In genomic region chr21:33813832-33814231, GRCh38 we compare ENCODE assay signal across 31 cellular contexts.
"Had no signal": no experiment of that assay in that cellular context is flagged by ENCODE, and none has a peak within 500 bp of the region (broad histone marks: within the 10 kb centered on the region; RNA-seq: fewer than 3 reads in every experiment).

No MANE protein-coding gene starts in this region.

- H3K4me2 ChIP-seq: smooth muscle cell had no signal

- H3K27me3 ChIP-seq: left lung, pancreas, sigmoid colon, testis, tibial nerve, uterus had no signal

- H3K36me3 ChIP-seq: prostate gland, uterus had no signal

- H3K4me1 ChIP-seq: pancreas, prostate gland, uterus had no signal

- H3K9me3 ChIP-seq: left lung, lower lobe of right lung, pancreas, prostate gland, sigmoid colon, testis, tibial nerve, uterus had no signal

- H3K27ac ChIP-seq: left lung, lower lobe of right lung, pancreas, prostate gland, sigmoid colon, testis, uterus had no signal

- H3K36me3 Mint-ChIP-seq: immature natural killer cell; naive B cell; natural killer cell; stimulated activated memory B cell treated with anti-CD40 and anti-IgM and Interleukin-4, amounts not matched to agents 10 μg/mL and 1 μg/mL and 100 μg/mL, for 72 hours had no signal

- H3K9me3 Mint-ChIP-seq: immature natural killer cell; mesothelial cell of epicardium; naive B cell; natural killer cell; nephron progenitor cell; stimulated activated memory B cell treated with anti-CD40 and anti-IgM and Interleukin-4, amounts not matched to agents 10 μg/mL and 1 μg/mL and 100 μg/mL, for 72 hours; stimulated activated naive CD8-positive, alpha-beta T cell treated with anti-CD3 and anti-CD28 coated beads, Interleukin-15, amount 100 ng/mL, for 72 hours; type B pancreatic cell had no signal

- H3K27ac Mint-ChIP-seq: immature natural killer cell; mesothelial cell of epicardium; natural killer cell; stimulated activated memory B cell treated with anti-CD40 and anti-IgM and Interleukin-4, amounts not matched to agents 10 μg/mL and 1 μg/mL and 100 μg/mL, for 72 hours; type B pancreatic cell had no signal

- H3K4me1 Mint-ChIP-seq: immature natural killer cell; naive B cell; natural killer cell; stimulated activated memory B cell treated with anti-CD40 and anti-IgM and Interleukin-4, amounts not matched to agents 10 μg/mL and 1 μg/mL and 100 μg/mL, for 72 hours; stimulated activated naive CD8-positive, alpha-beta T cell treated with anti-CD3 and anti-CD28 coated beads, Interleukin-15, amount 100 ng/mL, for 72 hours had no signal

- DNase-seq: hypothalamus; immature natural killer cell; kidney; left colon; left lung; lower lobe of right lung; mammary epithelial cell; mesenchymal stem cell; naive B cell; natural killer cell; nephron progenitor cell; nucleus accumbens; pancreas; posterior cingulate gyrus; retina; right cardiac atrium; sigmoid colon; stimulated activated CD4-positive, alpha-beta T cell treated with anti-CD3 and anti-CD28 coated beads, Interleukin-1b, Interleukin-23, amount 100 ng/mL, for 48 hours; stimulated activated CD4-positive, alpha-beta T cell treated with anti-CD3 and anti-CD28 coated beads, Interleukin-2, amount 100 ng/mL, for 48 hours; stimulated activated CD4-positive, alpha-beta T cell treated with anti-CD3 and anti-CD28 coated beads, Interleukin-4, amount 100 ng/mL, for 4 hours; stimulated activated CD8-positive, alpha-beta memory T cell treated with anti-CD3 and anti-CD28 coated beads, Interleukin-4, amount 100 ng/mL, for 48 hours; stimulated activated naive CD4-positive, alpha-beta T cell treated with Interleukin-2 at 50 U/mL for 16 hours; stimulated activated naive CD8-positive, alpha-beta T cell treated with anti-CD3 and anti-CD28 coated beads, Interleukin-15, amount 100 ng/mL, for 72 hours; testis; uterus had no signal

- H3K27me3 Mint-ChIP-seq: stimulated activated naive CD8-positive, alpha-beta T cell treated with anti-CD3 and anti-CD28 coated beads, Interleukin-15, amount 100 ng/mL, for 72 hours; type B pancreatic cell had no signal

- H3K4me3 ChIP-seq: left lung, lower lobe of right lung, pancreas, prostate gland, sigmoid colon, smooth muscle cell, testis, tibial nerve, uterus had no signal

- ATAC-seq: left colon; left lung; lower lobe of right lung; natural killer cell; pancreas; right cardiac atrium; stimulated activated memory B cell treated with anti-CD40 and anti-IgM and Interleukin-4, amounts not matched to agents 10 μg/mL and 1 μg/mL and 100 μg/mL, for 72 hours; stimulated activated naive CD8-positive, alpha-beta T cell treated with anti-CD3 and anti-CD28 coated beads, Interleukin-15, amount 100 ng/mL, for 72 hours had no signal

- H3K4me3 Mint-ChIP-seq: immature natural killer cell; mesothelial cell of epicardium; natural killer cell; nephron progenitor cell; stimulated activated memory B cell treated with anti-CD40 and anti-IgM and Interleukin-4, amounts not matched to agents 10 μg/mL and 1 μg/mL and 100 μg/mL, for 72 hours; stimulated activated naive CD8-positive, alpha-beta T cell treated with anti-CD3 and anti-CD28 coated beads, Interleukin-15, amount 100 ng/mL, for 72 hours; type B pancreatic cell had no signal
